Comparison of ENCODE assay signal across 11 cellular contexts in the genomic region with DNA sequence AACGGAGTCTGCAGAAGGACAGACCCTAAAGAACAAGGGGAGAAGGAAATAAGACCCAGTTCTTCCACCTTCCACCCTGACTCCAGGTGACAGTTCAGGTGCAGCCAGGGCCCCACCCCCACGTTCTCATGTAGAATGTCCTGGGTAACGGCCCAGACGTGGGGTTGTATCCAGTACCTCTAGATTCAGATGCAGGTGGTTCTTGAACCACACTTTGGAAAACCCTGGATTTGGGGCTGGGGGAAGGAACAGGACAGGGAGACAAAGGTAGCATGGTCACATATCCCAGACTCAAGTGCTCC. TPM values are rescaled to one million over a fixed set of nuclear protein-coding genes. Genes with fewer than 3 reads are reported as not detected.
A peak's percentile ranks its signal among the peaks of the same experiment; 100 is the strongest.
DNase-seq lines count a peak whose midpoint lies in the region; ATAC-seq and TF ChIP-seq lines count a peak whose summit lies in the region.
"Had no signal": no experiment of that assay in that cellular context is flagged by ENCODE, and none has a peak within 500 bp of the region (broad histone marks: within the 10 kb centered on the region; RNA-seq: fewer than 3 reads in every experiment).

No MANE protein-coding gene starts in this region.

- H3K27ac ChIP-seq in HUES48 (ENCODE audit: low read depth, low read length) (peak overlapping the region; percentile 50), endodermal cell (ENCODE audit: low read depth, low read length) (no peak overlapping the region), neural progenitor cell (no peak overlapping the region)

- H3F3A ChIP-seq in neural progenitor cell (ENCODE audit: low read depth), result peaks cover 23% of the 10 kb centered on the region

- H3K27me3 ChIP-seq in HUES48 (ENCODE audit: control insufficient read depth, insufficient read depth, low read length) (peaks cover 14% of the 10 kb centered on the region; the same call in 1 of the 2 replicates), endodermal cell (ENCODE audit: control insufficient read depth, insufficient read depth, low read length, poor library complexity, severe bottlenecking) (no peaks in the 10 kb centered on the region), neural progenitor cell (peaks cover 5% of the 10 kb centered on the region)

- H3K4me1 ChIP-seq in HUES48 (ENCODE audit: control insufficient read depth, insufficient read depth, low read length) (peaks cover 22% of the 10 kb centered on the region), endodermal cell (ENCODE audit: control insufficient read depth, insufficient read depth, low read length) (peaks cover 11% of the 10 kb centered on the region), neural progenitor cell (peaks cover 24% of the 10 kb centered on the region)

- 69 to 77% methylated on average over 3 to 4 of the region's 4 CpGs for WGBS in endodermal cell (ENCODE audit: insufficient coverage in 1 of 2, insufficient read length in 1 of 2), 2 experiments
- 39 to 55% methylated on average over 4 of the region's 4 CpGs for WGBS in lower leg skin, 2 donors

- peaks cover 29% of the 10 kb centered on the region for H3K36me3 Mint-ChIP-seq in endodermal cell (ENCODE audit: low read depth)
- H3K36me3 Mint-ChIP-seq in neural progenitor cell, result peaks cover 16% of the 10 kb centered on the region

- TF ChIP-seq POLR2A in lower leg skin (IDR thresholded peaks at IDR 0.05), result no peak

- TF ChIP-seq CTCF in AG10803 (conservative IDR thresholded peaks at IDR 0.05; ENCODE audit: low read length) (no peak), endodermal cell (conservative IDR thresholded peaks at IDR 0.05) (no peak), neural progenitor cell (IDR thresholded peaks at IDR 0.05) (no peak), lower leg skin (IDR thresholded peaks at IDR 0.05) (no peak)

- no peak overlapping the region for H3K27ac Mint-ChIP-seq in endodermal cell
- no peak overlapping the region for H3K27ac Mint-ChIP-seq in neural progenitor cell

- H3K4me2 ChIP-seq in neural progenitor cell, result peak overlapping the region; percentile 84

- no peak for DNase-seq in AG10803 (ENCODE audit: low read depth)
- DNase-seq in endodermal cell, result peak; percentile 65
- no peak for DNase-seq in neural progenitor cell (ENCODE audit: low spot score)
- no peak for DNase-seq in SW 1271 (lab: John Stamatoyannopoulos, UW)
- no peak for DNase-seq in lower leg skin (ENCODE audit: low spot score in 2 of 2)
- DNase-seq in GM19240 (ENCODE audit: insufficient read length, low spot score), result no peak

- peaks cover 81% of the 10 kb centered on the region for H4K20me1 ChIP-seq in neural progenitor cell (ENCODE audit: low read depth)

- H3K36me3 ChIP-seq in HUES48 (ENCODE audit: control insufficient read depth, insufficient read depth, low read length) (peaks cover 14% of the 10 kb centered on the region), endodermal cell (ENCODE audit: control insufficient read depth, insufficient read depth, low read length) (peaks cover 21% of the 10 kb centered on the region), neural progenitor cell (no peaks in the 10 kb centered on the region)

- H3K27me3 Mint-ChIP-seq in endodermal cell (ENCODE audit: insufficient read depth) (peaks cover 6% of the 10 kb centered on the region), neural progenitor cell (ENCODE audit: insufficient read depth, low read depth) (peaks cover 15% of the 10 kb centered on the region)

- intact Hi-C loops in lower leg skin (cut with DNase I; ENCODE audit: low total_unique reads), result no loop called here

- peak overlapping the region; percentile 77 for H3K4me3 ChIP-seq in AG10803 (ENCODE audit: low read length)
- peak overlapping the region; percentile 51; the same call in 1 of the 2 replicates for H3K4me3 ChIP-seq in HUES48 (ENCODE audit: low read depth, low read length)
- H3K4me3 ChIP-seq in endodermal cell (ENCODE audit: low read length), result no peak overlapping the region
- H3K4me3 ChIP-seq in neural progenitor cell, result peak overlapping the region; percentile 47
- H3K4me3 ChIP-seq in lower leg skin (ENCODE audit: low read depth, poor library complexity, severe bottlenecking), result no peak overlapping the region

- H3K9ac ChIP-seq in HUES48 (ENCODE audit: low read depth, low read length) (no peak overlapping the region), endodermal cell (ENCODE audit: extremely low read depth, low read length, poor library complexity, severe bottlenecking) (no peak overlapping the region), neural progenitor cell (no peak overlapping the region)

- H3K4me3 Mint-ChIP-seq in endodermal cell (no peak overlapping the region), neural progenitor cell (no peak overlapping the region)

- no peaks in the 10 kb centered on the region for H3K79me2 ChIP-seq in neural progenitor cell (ENCODE audit: low read depth)

- H2AFZ ChIP-seq in neural progenitor cell (replicated peaks), result no peak overlapping the region

- H3K9me3 ChIP-seq in HUES48 (ENCODE audit: control insufficient read depth, insufficient read depth, low read length), result no peaks in the 10 kb centered on the region
- H3K9me3 ChIP-seq in endodermal cell (ENCODE audit: control insufficient read depth, low read length), result no peaks in the 10 kb centered on the region
- no peaks in the 10 kb centered on the region for H3K9me3 ChIP-seq in neural progenitor cell (ENCODE audit: low read depth)

- H3K9me3 Mint-ChIP-seq in endodermal cell (no peaks in the 10 kb centered on the region), neural progenitor cell (no peaks in the 10 kb centered on the region)
- H3K9me3 Mint-ChIP-seq: activated T-cell treated with anti-CD3 and anti-CD28 coated beads, Interleukin-2, amount 50 U/mL, for 24 hours had no signal

- H3K4me1 Mint-ChIP-seq in endodermal cell (peaks cover 9% of the 10 kb centered on the region), neural progenitor cell (peaks cover 29% of the 10 kb centered on the region)

- ATAC-seq in HG03196 (IDR thresholded peaks at IDR 0.05; ENCODE audit: unreplicated experiment), result no peak

RNA-seq across cellular contexts. Expression of a gene that starts 2.2 kb away (rescaled TPM):
- total RNA-seq in endodermal cell (10 to 100 TPM; 58.8 to 75.9 TPM), neural progenitor cell (ENCODE audit: low replicate concordance) (5.5 and 33.2 TPM in 2 replicates), lower leg skin (10 to 100 TPM in 3 of 4 donors, 1 to 10 TPM in 1; 8.8 to 20.2 (median 13.8) TPM)
- 50.5 TPM for polyA plus RNA-seq in endodermal cell (2013, experiment 1 of 2)
- polyA plus RNA-seq in endodermal cell (2013, experiment 2 of 2), result 46.7 TPM

RNA-seq across cellular contexts. Expression of a gene that starts 11.0 kb away (rescaled TPM):
- 10 to 100 TPM; 41.6 to 46.4 TPM for total RNA-seq in endodermal cell
- 38.7 TPM for polyA plus RNA-seq in endodermal cell (2013, experiment 1 of 2)
- 33.4 TPM for polyA plus RNA-seq in endodermal cell (2013, experiment 2 of 2)
- 8.1 and 50.8 TPM in 2 replicates for total RNA-seq in neural progenitor cell (ENCODE audit: low replicate concordance)
- total RNA-seq in lower leg skin, result 10 to 100 TPM; 12.6 to 17.3 (median 13.8) TPM

RNA-seq across cellular contexts. Expression of a gene that starts 12.5 kb away (rescaled TPM):
- 10 to 100 TPM; 86.4 to 86.9 TPM for total RNA-seq in endodermal cell
- polyA plus RNA-seq in endodermal cell (2013, experiment 1 of 2), result 61.6 TPM
- 53.9 TPM for polyA plus RNA-seq in endodermal cell (2013, experiment 2 of 2)
- 22.8 and 50.3 TPM in 2 replicates for total RNA-seq in neural progenitor cell (ENCODE audit: low replicate concordance)
- 10 to 100 TPM; 20.0 to 31.0 (median 28.0) TPM for total RNA-seq in lower leg skin

RNA-seq across cellular contexts. Expression of a gene that starts 35.0 kb away (rescaled TPM):
- total RNA-seq in endodermal cell, result under 1 TPM; 0.53 TPM
- 0.21 TPM for polyA plus RNA-seq in endodermal cell (2013, experiment 1 of 2)
- 0.17 TPM for polyA plus RNA-seq in endodermal cell (2013, experiment 2 of 2)
- 0.22 TPM in 1 of 2 replicates, not detected in the other for total RNA-seq in neural progenitor cell (ENCODE audit: low replicate concordance)
- total RNA-seq in lower leg skin, result not detected

RNA-seq across cellular contexts. Expression of a gene that starts 46.9 kb away (rescaled TPM):
- total RNA-seq in endodermal cell (not detected), neural progenitor cell (ENCODE audit: low replicate concordance) (0.06 TPM in 1 of 2 replicates, not detected in the other), lower leg skin (not detected)
- polyA plus RNA-seq in endodermal cell (2013, experiment 1 of 2), result not detected
- not detected for polyA plus RNA-seq in endodermal cell (2013, experiment 2 of 2)
- total RNA-seq: lung microvascular endothelial cell, sciatic nerve had no signal

Comparison
In these comparisons a context has a peak if more than half of its experiments do, and no peak if none do; other contexts are left out.
1. H3K4me3 ChIP-seq: peak in AG10803 (single experiment), HUES48 (single experiment) and neural progenitor cell (single experiment); none in endodermal cell (single experiment) and lower leg skin (single experiment).